ENCODE assay signal across 8 cellular contexts in the genomic region with DNA sequence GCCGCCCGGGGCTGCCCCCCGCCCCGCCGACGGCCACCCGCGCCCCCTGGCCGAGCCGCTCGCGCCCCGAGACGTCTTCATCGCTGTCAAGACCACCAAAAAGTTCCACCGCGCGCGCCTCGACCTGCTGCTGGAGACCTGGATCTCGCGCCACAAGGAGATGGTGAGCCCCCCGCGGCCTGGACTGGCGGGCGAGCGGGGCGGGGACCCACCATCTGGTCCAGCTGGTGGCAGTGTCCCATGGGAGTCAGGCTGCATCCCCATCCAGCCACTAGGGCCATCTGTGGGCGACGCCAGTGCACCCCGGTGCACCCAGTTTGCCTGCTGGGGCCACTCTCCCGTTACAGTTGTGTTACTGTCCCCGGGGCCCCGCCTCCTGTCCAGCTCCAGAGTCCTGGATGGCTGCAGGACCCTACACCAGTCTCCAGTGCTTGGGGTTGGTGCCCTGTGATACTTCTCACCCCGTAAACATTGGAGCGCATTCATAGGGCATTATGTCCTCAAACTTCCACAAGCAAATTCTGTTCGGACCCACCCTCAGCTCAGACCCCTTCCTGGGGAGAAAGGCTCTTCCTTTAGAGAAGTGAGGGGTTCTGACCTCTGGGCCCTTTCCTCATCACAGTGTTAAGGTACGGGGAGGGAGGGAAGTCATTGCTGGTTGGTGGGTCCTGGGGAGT. TPM values are rescaled to one million over a fixed set of nuclear protein-coding genes. Genes with fewer than 3 reads are reported as not detected.
DNase-seq lines count a peak whose midpoint lies in the region; ATAC-seq and TF ChIP-seq lines count a peak whose summit lies in the region.

No MANE protein-coding gene starts in this region.

- H3K9ac ChIP-seq in mucosa of rectum (ENCODE audit: low read depth in 1 of 2, low read length in 2 of 2), result peak overlapping the region; percentile 65 to 94

- whole genome bisulfite sequencing in heart right ventricle, 2 donors, result 3 to 4% methylated on average over 32 to 38 of the region's 38 CpGs

- no peaks in the 10 kb centered on the region for H3K27me3 Mint-ChIP-seq in chondrocyte (ENCODE audit: low read depth)

- peak in 1 of 9 donors; percentile 4 for TF ChIP-seq CTCF in heart right ventricle (IDR thresholded peaks at IDR 0.05)
- no peak; the same call in 1 of the 2 replicates for TF ChIP-seq CTCF in Panc1 (IDR thresholded peaks at IDR 0.05)
- peak; percentile 10 for TF ChIP-seq CTCF in chondrocyte (IDR thresholded peaks at IDR 0.05)

- DNase-seq in heart right ventricle (no peak), left ventricle myocardium superior (no peak), Panc1 (ENCODE audit: low read depth, low spot score) (no peak), chondrocyte (ENCODE audit: low spot score) (no peak), NCI-H446 treated with DMSO at 0.1 percent for 48 hours (lab: John Stamatoyannopoulos, UW) (no peak), putamen (ENCODE audit: low spot score) (no peak)

- H3K27ac ChIP-seq in heart right ventricle (peak overlapping the region in 7 of 10 donors; percentile 11 to 87 (median 58)), Panc1 (ENCODE audit: low read length) (peak overlapping the region; percentile 83), mucosa of rectum (ENCODE audit: low read depth in 2 of 2, low read length in 2 of 2) (peak overlapping the region; percentile 98 to 99)

- intact Hi-C loops in heart right ventricle (cut with DNase I), result loop anchor here in 4 of 10 donors (5.0 kb wide), 4 partner anchors 33 to 48 kb away; a partner anchor contains a TSS
- intact Hi-C loops in left ventricle myocardium superior (cut with micrococcal nuclease), result no loop called here
- intact Hi-C loops in Panc1 (cut with micrococcal nuclease; ENCODE audit: unreplicated experiment), result loop anchor here (5.0 kb wide), 1 partner anchor 43 kb away; a partner anchor contains a TSS

- H3K9me3 Mint-ChIP-seq in chondrocyte (ENCODE audit: low read depth), result no peaks in the 10 kb centered on the region

- H3K36me3 Mint-ChIP-seq in chondrocyte (ENCODE audit: low read depth), result peaks cover 3% of the 10 kb centered on the region

- no peak for ATAC-seq in heart right ventricle
- ATAC-seq in left ventricle myocardium superior, result no peak
- peak; percentile 43 for ATAC-seq in Panc1
- no peak for ATAC-seq in HG02884 (IDR thresholded peaks at IDR 0.05; ENCODE audit: unreplicated experiment)

- H3K27ac Mint-ChIP-seq in chondrocyte (ENCODE audit: unreplicated experiment), result peak overlapping the region; percentile 32

- no TSS peak for BruUV-seq in Panc1 (replicated peaks; lab: Mats Ljungman, UMichigan)

- peaks cover 27 to 83% (median 59%) of the 10 kb centered on the region in 9 donors for H3K4me1 ChIP-seq in heart right ventricle
- peaks cover 71% of the 10 kb centered on the region for H3K4me1 ChIP-seq in Panc1 (ENCODE audit: control insufficient read depth, insufficient read depth, low read length)
- H3K4me1 ChIP-seq in mucosa of rectum (ENCODE audit: control insufficient read depth in 2 of 2, insufficient read depth in 2 of 2, low read length in 2 of 2), result peaks cover 43 to 54% of the 10 kb centered on the region in 2 donors

- H3K27me3 ChIP-seq in heart right ventricle (peaks cover 0 to 30% (median 6%) of the 10 kb centered on the region in 7 donors), Panc1 (ENCODE audit: control insufficient read depth, insufficient read depth, low read length) (no peaks in the 10 kb centered on the region), mucosa of rectum (ENCODE audit: control insufficient read depth in 2 of 2, insufficient read depth in 2 of 2, low read length in 2 of 2) (no peaks in the 10 kb centered on the region)

- H3K4me3 Mint-ChIP-seq in chondrocyte (ENCODE audit: unreplicated experiment), result peak overlapping the region; percentile 80

- in situ Hi-C loops in Panc1 (cut with HindIII; ENCODE audit: low pct_unique_long_range_greater_than_20kb, low sequenced_read_pairs), result no loop called here

- H3K36me3 ChIP-seq in heart right ventricle, result peaks cover 0 to 7% (median 2%) of the 10 kb centered on the region in 9 donors
- no peaks in the 10 kb centered on the region for H3K36me3 ChIP-seq in Panc1 (ENCODE audit: control insufficient read depth, insufficient read depth, low read length)
- peaks cover 0 to 2% of the 10 kb centered on the region in 2 donors for H3K36me3 ChIP-seq in mucosa of rectum (ENCODE audit: control insufficient read depth in 2 of 2, insufficient read depth in 2 of 2, low read length in 2 of 2)

- H3K4me1 Mint-ChIP-seq in chondrocyte (ENCODE audit: low read depth), result peaks cover 66% of the 10 kb centered on the region

- no peaks in the 10 kb centered on the region for H3K9me3 ChIP-seq in heart right ventricle
- H3K9me3 ChIP-seq in Panc1 (ENCODE audit: control insufficient read depth, insufficient read depth, low read depth, low read length), result no peaks in the 10 kb centered on the region
- H3K9me3 ChIP-seq in mucosa of rectum (ENCODE audit: control insufficient read depth in 2 of 2, low read length in 2 of 2), result no peaks in the 10 kb centered on the region

- H3K4me3 ChIP-seq in heart right ventricle, result peak overlapping the region; percentile 33 to 82 (median 66)
- peak overlapping the region; percentile 64 to 89 for H3K4me3 ChIP-seq in Panc1 (ENCODE audit: low read depth in 2 of 2, low read length in 2 of 2)
- H3K4me3 ChIP-seq in mucosa of rectum (ENCODE audit: low read length in 2 of 2), result peak overlapping the region; percentile 83 to 87

- CTCF ChIA-PET in Panc1 (lab: Charles Lee), result interaction anchor here (0.5 to 1.0 kb wide), 2 partner anchors 52 to 202 kb away, joined by 4 to 9 read pairs; no protein-coding TSS in a partner anchor

- POLR2A ChIA-PET in Panc1 (lab: Charles Lee), result interaction anchor here (0.6 kb wide), 1 partner anchor 35 kb away, joined by 8 read pairs; a partner anchor contains a TSS

RNA-seq across cellular contexts. Expression of a gene that starts 0.7 kb away (rescaled TPM):
- total RNA-seq in heart right ventricle (10 to 100 TPM in 4 of 10 donors, 1 to 10 TPM in 6; 2.4 to 11.8 (median 9.0) TPM), left ventricle myocardium superior (6.4 TPM), Panc1 (2021; ENCODE audit: unreplicated experiment) (38.1 TPM), chondrocyte (36.7 to 39.9 TPM (median 39.9 TPM) in 3 replicates)
- 10 to 100 TPM in 1 of 2 donors, 1 to 10 TPM in 1; 7.2 to 10.8 TPM for polyA plus RNA-seq in heart right ventricle
- polyA plus RNA-seq in Panc1 (2012; ENCODE audit: insufficient read length), result 61.6 TPM

RNA-seq across cellular contexts. Expression of a gene that starts 35.1 kb away (rescaled TPM):
- total RNA-seq in heart right ventricle (10 to 100 TPM; 10.6 to 18.2 (median 12.8) TPM), left ventricle myocardium superior (16.5 TPM), Panc1 (2021; ENCODE audit: unreplicated experiment) (76.9 TPM), chondrocyte (19.6 to 30.6 TPM (median 21.0 TPM) in 3 replicates)
- 10 to 100 TPM; 16.8 to 22.8 TPM for polyA plus RNA-seq in heart right ventricle
- 84.4 TPM for polyA plus RNA-seq in Panc1 (2012; ENCODE audit: insufficient read length)

RNA-seq across cellular contexts. Expression of a gene that starts 38.5 kb away (rescaled TPM):
- total RNA-seq in heart right ventricle (10 to 100 TPM in 4 of 10 donors, 1 to 10 TPM in 6; 7.8 to 13.8 (median 9.4) TPM), left ventricle myocardium superior (11.9 TPM), Panc1 (2021; ENCODE audit: unreplicated experiment) (44.8 TPM), chondrocyte (9.3 to 20.2 TPM (median 10.0 TPM) in 3 replicates)
- 1 to 10 TPM; 4.2 to 5.0 TPM for polyA plus RNA-seq in heart right ventricle
- 49.3 TPM for polyA plus RNA-seq in Panc1 (2012; ENCODE audit: insufficient read length)

RNA-seq across cellular contexts. Expression of a gene that starts 44.1 kb away (rescaled TPM):
- total RNA-seq in heart right ventricle (not detected), left ventricle myocardium superior (not detected), Panc1 (2021; ENCODE audit: unreplicated experiment) (not detected), chondrocyte (not detected in 3 replicates)
- not detected for polyA plus RNA-seq in heart right ventricle
- polyA plus RNA-seq in Panc1 (2012; ENCODE audit: insufficient read length), result not detected
